In genomic region chr15:100602822-100603393, GRCh38 we compare ENCODE assay signal across 8 cellular contexts. TPM values are rescaled to one million over a fixed set of nuclear protein-coding genes. Genes with fewer than 3 reads are reported as not detected.
DNase-seq lines count a peak whose midpoint lies in the region; ATAC-seq, FAIRE-seq and TF ChIP-seq lines count a peak whose summit lies in the region.

No MANE protein-coding gene starts in this region.

- intact Hi-C loops in PC-9 (cut with micrococcal nuclease; ENCODE audit: unreplicated experiment) = loop anchor here (1.0 to 10.0 kb wide), 4 partner anchors 253 to 1328 kb away; partner anchors contain the start of gene CHSY1

- H3K9me2 ChIP-seq in PC-9 (ENCODE audit: insufficient read depth) = no peaks in the 10 kb centered on the region

- peaks cover 85% of the 10 kb centered on the region for H3K79me2 ChIP-seq in PC-9 (ENCODE audit: low read depth)

- H3K4me1 ChIP-seq in PC-9 (replicated peaks; ENCODE audit: insufficient read depth) = peaks cover 20% of the 10 kb centered on the region

- H3K4me2 ChIP-seq in PC-9 = peak overlapping the region; percentile 93

- H3K4me3 ChIP-seq in PC-9 = peak overlapping the region; percentile 86

- peak; percentile 30 to 46 for DNase-seq in AML-193 (lab: John Stamatoyannopoulos, UW)
- DNase-seq in PC-9 = peak in 1 of 2 experiments; percentile 40
- DNase-seq in astrocyte of the hippocampus (ENCODE audit: low read depth, low spot score) = peak; percentile 36
- DNase-seq in kidney tubule cell (ENCODE audit: low spot score) = peak; percentile 52
- peak; percentile 42 for DNase-seq in stimulated activated naive CD8-positive, alpha-beta T cell treated with anti-CD3 and anti-CD28 coated beads, Interleukin-15, Interleukin-2, amounts not matched to agents 100 U/mL and 50 U/mL, for 24 hours
- DNase-seq in frontal cortex (ENCODE audit: low spot score in 2 of 2) = no peak

- POLR2A ChIA-PET in PC-9 (lab: Charles Lee; ENCODE audit: unreplicated experiment) = interaction anchor here (0.6 to 0.8 kb wide), 4 partner anchors 286 to 1037 kb away, joined by 3 to 6 read pairs (median 4); no protein-coding TSS in a partner anchor

- H2AFZ ChIP-seq in PC-9 = peak overlapping the region; percentile 88

- H3K9me3 ChIP-seq in PC-9 (ENCODE audit: insufficient read depth, low read depth) = no peaks in the 10 kb centered on the region

- H4K20me1 ChIP-seq in PC-9 (ENCODE audit: insufficient read depth) = peaks cover 5% of the 10 kb centered on the region; the same call in 1 of the 2 replicates

- peak overlapping the region; percentile 26 for H3K27ac ChIP-seq in PC-9

- TSS peak; percentile 36 for BruUV-seq in PC-9 (replicated peaks; lab: Mats Ljungman, UMichigan)

- ATAC-seq in GM18858 (IDR thresholded peaks at IDR 0.05; ENCODE audit: unreplicated experiment) (peak; percentile 47), HG03039 (IDR thresholded peaks at IDR 0.05; ENCODE audit: unreplicated experiment) (peak; percentile 22)
- peak; percentile 42 for ATAC-seq in stimulated activated naive CD8-positive, alpha-beta T cell treated with anti-CD3 and anti-CD28 coated beads, Interleukin-15, Interleukin-2, amounts not matched to agents 100 U/mL and 50 U/mL, for 24 hours

- no peak for FAIRE-seq in frontal cortex (lab: Jason Lieb, UNC)

- H3K27me3 ChIP-seq in PC-9 (ENCODE audit: insufficient read depth, low read depth) = no peaks in the 10 kb centered on the region

- no peak for TF ChIP-seq CTCF in PC-9 (conservative IDR thresholded peaks at IDR 0.05)

- CTCF ChIA-PET in PC-9 (lab: Charles Lee) = interaction anchor here (0.6 to 1.3 kb wide), 2 partner anchors 253 kb away, joined by 3 to 5 read pairs; no protein-coding TSS in a partner anchor

- H3K36me3 ChIP-seq in PC-9 (ENCODE audit: low read depth) = peaks cover 24% of the 10 kb centered on the region

- H3F3A ChIP-seq in PC-9 (ENCODE audit: insufficient read depth, low read depth) = no peaks in the 10 kb centered on the region

RNA-seq across cellular contexts. Expression of gene ASB7, which starts 0.5 kb away (rescaled TPM):
- total RNA-seq in PC-9 (2021) (17.9 and 19.0 TPM in 2 replicates), frontal cortex (21.2 TPM)

RNA-seq across cellular contexts. Expression of gene LINS1, which starts 0.9 kb away (rescaled TPM):
- total RNA-seq in PC-9 (2021) (7.0 and 10.9 TPM in 2 replicates), frontal cortex (36.3 TPM)

Comparison
In these comparisons a context has a peak if more than half of its experiments do, and no peak if none do; other contexts are left out.
1. DNase-seq: peak in AML-193 (2 of 2), astrocyte of the hippocampus (single experiment), kidney tubule cell (single experiment) and stimulated activated naive CD8-positive, alpha-beta T cell treated with anti-CD3 and anti-CD28 coated beads, Interleukin-15, Interleukin-2, amounts not matched to agents 100 U/mL and 50 U/mL, for 24 hours (single experiment); none in frontal cortex (0 of 2).
2. Peak in every context shown above with its lines, with median percentiles within 50 percentile points of each other: ATAC-seq.